ENCODE assay signal across 1 cellular context in the genomic region with DNA sequence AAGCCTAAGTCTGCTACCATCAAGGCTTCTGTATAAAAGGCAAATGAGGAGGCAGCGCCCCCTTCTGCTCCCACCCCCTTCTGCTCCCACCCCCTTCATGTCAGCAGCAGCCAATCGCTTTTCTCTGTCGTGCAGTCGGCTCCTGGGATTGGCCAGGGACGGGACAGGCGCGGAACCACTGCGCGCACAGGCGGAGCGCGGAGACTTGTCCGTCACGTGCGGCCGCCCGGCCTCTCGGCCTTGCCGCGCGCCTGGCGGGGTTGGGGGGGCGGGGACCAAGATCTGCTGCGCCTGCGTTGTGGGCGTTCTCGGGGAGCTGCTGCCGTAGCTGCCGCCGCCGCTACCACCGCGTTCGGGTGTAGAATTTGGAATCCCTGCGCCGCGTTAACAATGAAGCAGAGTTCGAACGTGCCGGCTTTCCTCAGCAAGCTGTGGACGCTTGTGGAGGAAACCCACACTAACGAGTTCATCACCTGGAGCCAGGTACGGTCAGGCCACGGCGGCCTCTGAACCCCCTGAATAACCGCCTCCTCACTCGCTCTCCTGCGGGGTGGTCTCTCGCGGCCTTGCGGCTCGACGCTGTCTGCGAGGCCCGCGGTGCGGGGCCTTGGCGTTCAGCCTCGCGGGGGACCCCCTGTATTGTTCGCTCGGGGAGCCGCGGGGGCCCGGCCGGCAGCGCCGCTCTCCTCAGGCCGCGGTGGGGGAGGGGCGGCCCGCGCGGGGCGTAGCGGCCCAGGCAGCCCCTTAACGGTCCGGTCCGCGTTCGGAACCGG.
TF ChIP-seq lines count a peak whose summit lies in the region.

A gene with protein sequence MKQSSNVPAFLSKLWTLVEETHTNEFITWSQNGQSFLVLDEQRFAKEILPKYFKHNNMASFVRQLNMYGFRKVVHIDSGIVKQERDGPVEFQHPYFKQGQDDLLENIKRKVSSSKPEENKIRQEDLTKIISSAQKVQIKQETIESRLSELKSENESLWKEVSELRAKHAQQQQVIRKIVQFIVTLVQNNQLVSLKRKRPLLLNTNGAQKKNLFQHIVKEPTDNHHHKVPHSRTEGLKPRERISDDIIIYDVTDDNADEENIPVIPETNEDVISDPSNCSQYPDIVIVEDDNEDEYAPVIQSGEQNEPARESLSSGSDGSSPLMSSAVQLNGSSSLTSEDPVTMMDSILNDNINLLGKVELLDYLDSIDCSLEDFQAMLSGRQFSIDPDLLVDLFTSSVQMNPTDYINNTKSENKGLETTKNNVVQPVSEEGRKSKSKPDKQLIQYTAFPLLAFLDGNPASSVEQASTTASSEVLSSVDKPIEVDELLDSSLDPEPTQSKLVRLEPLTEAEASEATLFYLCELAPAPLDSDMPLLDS (plus strand): TSS at position 305 of the 773 bp plus-strand sequence. CDS start 86 bp downstream, at position 391.

TF ChIP-seq in HepG2, 621 proteins besides CTCF, POLR2A, EP300 and RAD21 (continued from another document and continues in another):
- TF ChIP-seq, protein P1, sequence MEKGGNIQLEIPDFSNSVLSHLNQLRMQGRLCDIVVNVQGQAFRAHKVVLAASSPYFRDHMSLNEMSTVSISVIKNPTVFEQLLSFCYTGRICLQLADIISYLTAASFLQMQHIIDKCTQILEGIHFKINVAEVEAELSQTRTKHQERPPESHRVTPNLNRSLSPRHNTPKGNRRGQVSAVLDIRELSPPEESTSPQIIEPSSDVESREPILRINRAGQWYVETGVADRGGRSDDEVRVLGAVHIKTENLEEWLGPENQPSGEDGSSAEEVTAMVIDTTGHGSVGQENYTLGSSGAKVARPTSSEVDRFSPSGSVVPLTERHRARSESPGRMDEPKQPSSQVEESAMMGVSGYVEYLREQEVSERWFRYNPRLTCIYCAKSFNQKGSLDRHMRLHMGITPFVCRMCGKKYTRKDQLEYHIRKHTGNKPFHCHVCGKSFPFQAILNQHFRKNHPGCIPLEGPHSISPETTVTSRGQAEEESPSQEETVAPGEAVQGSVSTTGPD (CRISPR knock-in tag; IDR thresholded peaks at IDR 0.05): no peak
- TF ChIP-seq ZMYM2 (CRISPR knock-in tag; IDR thresholded peaks at IDR 0.05) (0 out of 2 replicates have a peak, but pooled peaks have one; percentile 22), KDM3A (CRISPR knock-in tag; IDR thresholded peaks at IDR 0.05; ENCODE audit: low read depth) (no peak), ZKSCAN5 (CRISPR knock-in tag; IDR thresholded peaks at IDR 0.05) (0 out of 2 replicates have a peak, but pooled peaks have one; percentile 34), SP140L (CRISPR knock-in tag; IDR thresholded peaks at IDR 0.05; ENCODE audit: borderline replicate concordance) (no peak; the same call in 1 of the 2 replicates), FOXK2 (IDR thresholded peaks at IDR 0.05) (no peak), CEBPB (IDR thresholded peaks at IDR 0.05; ENCODE audit: borderline replicate concordance, low read depth, low read length) (no peak), TBL1XR1 (IDR thresholded peaks at IDR 0.05; ENCODE audit: borderline replicate concordance, low read length, partially characterized antibody) (no peak), KDM6A (CRISPR knock-in tag; IDR thresholded peaks at IDR 0.05; ENCODE audit: low read depth) (no peak), ZNF337 (CRISPR knock-in tag; IDR thresholded peaks at IDR 0.05; ENCODE audit: borderline replicate concordance, low read depth) (no peak), ZNF567 (CRISPR knock-in tag; IDR thresholded peaks at IDR 0.05; ENCODE audit: borderline replicate concordance) (peak; percentile 90), PITX1 (CRISPR knock-in tag; IDR thresholded peaks at IDR 0.05) (peak; percentile 6; the same call in 1 of the 2 replicates), KMT2A (CRISPR knock-in tag; IDR thresholded peaks at IDR 0.05) (peak; percentile 88), ZNF136 (CRISPR knock-in tag; IDR thresholded peaks at IDR 0.05; ENCODE audit: low read depth) (no peak), ZMYM3 (CRISPR knock-in tag; IDR thresholded peaks at IDR 0.05) (no peak), GZF1 (CRISPR knock-in tag; IDR thresholded peaks at IDR 0.05) (peak; percentile 63; the same call in 1 of the 2 replicates), NBN (conservative IDR thresholded peaks at IDR 0.05) (no peak), ONECUT2 (CRISPR knock-in tag; IDR thresholded peaks at IDR 0.05) (no peak), KAT7 (CRISPR knock-in tag; IDR thresholded peaks at IDR 0.05; ENCODE audit: borderline replicate concordance) (peak; percentile 84; the same call in 1 of the 2 replicates), ZNF547 (CRISPR knock-in tag; IDR thresholded peaks at IDR 0.05) (peak; percentile 70; the same call in 1 of the 2 replicates), ZNF282 (IDR thresholded peaks at IDR 0.05; ENCODE audit: partially characterized antibody) (no peak), ZNF430 (CRISPR knock-in tag; IDR thresholded peaks at IDR 0.05) (peak; percentile 92), CENPT (CRISPR knock-in tag; IDR thresholded peaks at IDR 0.05; ENCODE audit: low read depth) (no peak), ZNF850 (CRISPR knock-in tag; conservative IDR thresholded peaks at IDR 0.05) (no peak), HOXA7 (CRISPR knock-in tag; IDR thresholded peaks at IDR 0.05) (no peak)
- TF ChIP-seq, protein P2, sequence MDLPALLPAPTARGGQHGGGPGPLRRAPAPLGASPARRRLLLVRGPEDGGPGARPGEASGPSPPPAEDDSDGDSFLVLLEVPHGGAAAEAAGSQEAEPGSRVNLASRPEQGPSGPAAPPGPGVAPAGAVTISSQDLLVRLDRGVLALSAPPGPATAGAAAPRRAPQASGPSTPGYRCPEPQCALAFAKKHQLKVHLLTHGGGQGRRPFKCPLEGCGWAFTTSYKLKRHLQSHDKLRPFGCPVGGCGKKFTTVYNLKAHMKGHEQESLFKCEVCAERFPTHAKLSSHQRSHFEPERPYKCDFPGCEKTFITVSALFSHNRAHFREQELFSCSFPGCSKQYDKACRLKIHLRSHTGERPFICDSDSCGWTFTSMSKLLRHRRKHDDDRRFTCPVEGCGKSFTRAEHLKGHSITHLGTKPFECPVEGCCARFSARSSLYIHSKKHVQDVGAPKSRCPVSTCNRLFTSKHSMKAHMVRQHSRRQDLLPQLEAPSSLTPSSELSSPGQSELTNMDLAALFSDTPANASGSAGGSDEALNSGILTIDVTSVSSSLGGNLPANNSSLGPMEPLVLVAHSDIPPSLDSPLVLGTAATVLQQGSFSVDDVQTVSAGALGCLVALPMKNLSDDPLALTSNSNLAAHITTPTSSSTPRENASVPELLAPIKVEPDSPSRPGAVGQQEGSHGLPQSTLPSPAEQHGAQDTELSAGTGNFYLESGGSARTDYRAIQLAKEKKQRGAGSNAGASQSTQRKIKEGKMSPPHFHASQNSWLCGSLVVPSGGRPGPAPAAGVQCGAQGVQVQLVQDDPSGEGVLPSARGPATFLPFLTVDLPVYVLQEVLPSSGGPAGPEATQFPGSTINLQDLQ (CRISPR knock-in tag; IDR thresholded peaks at IDR 0.05): no peak
- TF ChIP-seq, protein P3, sequence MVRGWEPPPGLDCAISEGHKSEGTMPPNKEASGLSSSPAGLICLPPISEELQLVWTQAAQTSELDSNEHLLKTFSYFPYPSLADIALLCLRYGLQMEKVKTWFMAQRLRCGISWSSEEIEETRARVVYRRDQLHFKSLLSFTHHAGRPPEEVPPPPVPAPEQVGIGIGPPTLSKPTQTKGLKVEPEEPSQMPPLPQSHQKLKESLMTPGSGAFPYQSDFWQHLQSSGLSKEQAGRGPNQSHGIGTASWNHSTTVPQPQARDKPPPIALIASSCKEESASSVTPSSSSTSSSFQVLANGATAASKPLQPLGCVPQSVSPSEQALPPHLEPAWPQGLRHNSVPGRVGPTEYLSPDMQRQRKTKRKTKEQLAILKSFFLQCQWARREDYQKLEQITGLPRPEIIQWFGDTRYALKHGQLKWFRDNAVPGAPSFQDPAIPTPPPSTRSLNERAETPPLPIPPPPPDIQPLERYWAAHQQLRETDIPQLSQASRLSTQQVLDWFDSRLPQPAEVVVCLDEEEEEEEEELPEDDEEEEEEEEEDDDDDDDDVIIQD (CRISPR knock-in tag; IDR thresholded peaks at IDR 0.05; ENCODE audit: low read depth): peak; percentile 89
- TF ChIP-seq, protein P4, sequence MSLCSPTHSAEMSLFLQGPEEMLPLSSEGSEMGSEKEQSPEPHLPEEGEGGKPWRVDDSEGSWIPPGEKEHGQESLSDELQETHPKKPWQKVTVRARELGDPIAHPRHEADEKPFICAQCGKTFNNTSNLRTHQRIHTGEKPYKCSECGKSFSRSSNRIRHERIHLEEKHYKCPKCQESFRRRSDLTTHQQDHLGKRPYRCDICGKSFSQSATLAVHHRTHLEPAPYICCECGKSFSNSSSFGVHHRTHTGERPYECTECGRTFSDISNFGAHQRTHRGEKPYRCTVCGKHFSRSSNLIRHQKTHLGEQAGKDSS (CRISPR knock-in tag; IDR thresholded peaks at IDR 0.05; ENCODE audit: borderline replicate concordance, low read depth): no peak; the same call in 1 of the 2 replicates
- TF ChIP-seq, protein P5, sequence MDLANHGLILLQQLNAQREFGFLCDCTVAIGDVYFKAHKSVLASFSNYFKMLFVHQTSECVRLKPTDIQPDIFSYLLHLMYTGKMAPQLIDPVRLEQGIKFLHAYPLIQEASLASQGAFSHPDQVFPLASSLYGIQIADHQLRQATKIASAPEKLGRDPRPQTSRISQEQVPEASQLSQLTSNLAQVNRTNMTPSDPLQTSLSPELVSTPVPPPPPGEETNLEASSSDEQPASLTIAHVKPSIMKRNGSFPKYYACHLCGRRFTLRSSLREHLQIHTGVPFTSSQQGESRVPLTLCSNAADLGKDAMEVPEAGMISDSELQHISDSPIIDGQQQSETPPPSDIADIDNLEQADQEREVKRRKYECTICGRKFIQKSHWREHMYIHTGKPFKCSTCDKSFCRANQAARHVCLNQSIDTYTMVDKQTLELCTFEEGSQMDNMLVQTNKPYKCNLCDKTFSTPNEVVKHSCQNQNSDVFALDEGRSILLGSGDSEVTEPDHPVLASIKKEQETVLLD (CRISPR knock-in tag; IDR thresholded peaks at IDR 0.05; ENCODE audit: low read depth): no peak; the same call in 1 of the 2 replicates
- TF ChIP-seq, protein P6, sequence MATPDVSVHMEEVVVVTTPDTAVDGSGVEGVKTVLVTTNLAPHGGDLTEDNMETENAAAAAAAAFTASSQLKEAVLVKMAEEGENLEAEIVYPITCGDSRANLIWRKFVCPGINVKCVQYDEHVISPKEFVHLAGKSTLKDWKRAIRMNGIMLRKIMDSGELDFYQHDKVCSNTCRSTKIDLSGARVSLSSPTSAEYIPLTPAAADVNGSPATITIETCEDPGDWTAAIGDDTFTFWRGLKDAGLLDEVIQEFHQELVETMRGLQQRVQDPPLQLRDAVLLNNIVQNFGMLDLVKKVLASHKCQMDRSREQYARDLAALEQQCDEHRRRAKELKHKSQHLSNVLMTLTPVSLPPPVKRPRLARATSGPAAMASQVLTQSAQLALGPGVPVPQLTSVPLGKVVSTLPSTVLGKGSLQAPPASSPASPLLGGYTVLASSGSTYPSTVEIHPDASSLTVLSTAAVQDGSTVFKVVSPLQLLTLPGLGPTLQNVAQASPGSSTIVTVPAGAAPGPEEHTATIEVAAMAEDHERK (CRISPR knock-in tag; IDR thresholded peaks at IDR 0.05; ENCODE audit: low read depth): 0 out of 2 replicates have a peak, but pooled peaks have one; percentile 39
- TF ChIP-seq, protein P7, sequence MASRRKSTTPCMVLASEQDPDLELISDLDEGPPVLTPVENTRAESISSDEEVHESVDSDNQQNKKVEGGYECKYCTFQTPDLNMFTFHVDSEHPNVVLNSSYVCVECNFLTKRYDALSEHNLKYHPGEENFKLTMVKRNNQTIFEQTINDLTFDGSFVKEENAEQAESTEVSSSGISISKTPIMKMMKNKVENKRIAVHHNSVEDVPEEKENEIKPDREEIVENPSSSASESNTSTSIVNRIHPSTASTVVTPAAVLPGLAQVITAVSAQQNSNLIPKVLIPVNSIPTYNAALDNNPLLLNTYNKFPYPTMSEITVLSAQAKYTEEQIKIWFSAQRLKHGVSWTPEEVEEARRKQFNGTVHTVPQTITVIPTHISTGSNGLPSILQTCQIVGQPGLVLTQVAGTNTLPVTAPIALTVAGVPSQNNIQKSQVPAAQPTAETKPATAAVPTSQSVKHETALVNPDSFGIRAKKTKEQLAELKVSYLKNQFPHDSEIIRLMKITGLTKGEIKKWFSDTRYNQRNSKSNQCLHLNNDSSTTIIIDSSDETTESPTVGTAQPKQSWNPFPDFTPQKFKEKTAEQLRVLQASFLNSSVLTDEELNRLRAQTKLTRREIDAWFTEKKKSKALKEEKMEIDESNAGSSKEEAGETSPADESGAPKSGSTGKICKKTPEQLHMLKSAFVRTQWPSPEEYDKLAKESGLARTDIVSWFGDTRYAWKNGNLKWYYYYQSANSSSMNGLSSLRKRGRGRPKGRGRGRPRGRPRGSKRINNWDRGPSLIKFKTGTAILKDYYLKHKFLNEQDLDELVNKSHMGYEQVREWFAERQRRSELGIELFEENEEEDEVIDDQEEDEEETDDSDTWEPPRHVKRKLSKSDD (CRISPR knock-in tag; IDR thresholded peaks at IDR 0.05; ENCODE audit: low read depth): peak; percentile 47; the same call in 1 of the 2 replicates
- TF ChIP-seq, protein P8, sequence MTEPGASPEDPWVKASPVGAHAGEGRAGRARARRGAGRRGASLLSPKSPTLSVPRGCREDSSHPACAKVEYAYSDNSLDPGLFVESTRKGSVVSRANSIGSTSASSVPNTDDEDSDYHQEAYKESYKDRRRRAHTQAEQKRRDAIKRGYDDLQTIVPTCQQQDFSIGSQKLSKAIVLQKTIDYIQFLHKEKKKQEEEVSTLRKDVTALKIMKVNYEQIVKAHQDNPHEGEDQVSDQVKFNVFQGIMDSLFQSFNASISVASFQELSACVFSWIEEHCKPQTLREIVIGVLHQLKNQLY (CRISPR knock-in tag; IDR thresholded peaks at IDR 0.05): no peak
- TF ChIP-seq, protein P9, sequence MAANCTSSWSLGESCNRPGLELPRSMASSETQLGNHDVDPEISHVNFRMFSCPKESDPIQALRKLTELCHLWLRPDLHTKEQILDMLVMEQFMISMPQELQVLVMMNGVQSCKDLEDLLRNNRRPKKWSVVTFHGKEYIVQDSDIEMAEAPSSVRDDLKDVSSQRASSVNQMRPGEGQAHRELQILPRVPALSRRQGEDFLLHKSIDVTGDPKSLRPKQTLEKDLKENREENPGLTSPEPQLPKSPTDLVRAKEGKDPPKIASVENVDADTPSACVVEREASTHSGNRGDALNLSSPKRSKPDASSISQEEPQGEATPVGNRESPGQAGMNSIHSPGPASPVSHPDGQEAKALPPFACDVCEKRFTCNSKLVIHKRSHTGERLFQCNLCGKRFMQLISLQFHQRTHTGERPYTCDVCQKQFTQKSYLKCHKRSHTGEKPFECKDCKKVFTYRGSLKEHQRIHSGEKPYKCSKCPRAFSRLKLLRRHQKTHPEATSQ (CRISPR knock-in tag; IDR thresholded peaks at IDR 0.05; ENCODE audit: borderline replicate concordance): peak; percentile 66; the same call in 1 of the 2 replicates
